In the genomic region with DNA sequence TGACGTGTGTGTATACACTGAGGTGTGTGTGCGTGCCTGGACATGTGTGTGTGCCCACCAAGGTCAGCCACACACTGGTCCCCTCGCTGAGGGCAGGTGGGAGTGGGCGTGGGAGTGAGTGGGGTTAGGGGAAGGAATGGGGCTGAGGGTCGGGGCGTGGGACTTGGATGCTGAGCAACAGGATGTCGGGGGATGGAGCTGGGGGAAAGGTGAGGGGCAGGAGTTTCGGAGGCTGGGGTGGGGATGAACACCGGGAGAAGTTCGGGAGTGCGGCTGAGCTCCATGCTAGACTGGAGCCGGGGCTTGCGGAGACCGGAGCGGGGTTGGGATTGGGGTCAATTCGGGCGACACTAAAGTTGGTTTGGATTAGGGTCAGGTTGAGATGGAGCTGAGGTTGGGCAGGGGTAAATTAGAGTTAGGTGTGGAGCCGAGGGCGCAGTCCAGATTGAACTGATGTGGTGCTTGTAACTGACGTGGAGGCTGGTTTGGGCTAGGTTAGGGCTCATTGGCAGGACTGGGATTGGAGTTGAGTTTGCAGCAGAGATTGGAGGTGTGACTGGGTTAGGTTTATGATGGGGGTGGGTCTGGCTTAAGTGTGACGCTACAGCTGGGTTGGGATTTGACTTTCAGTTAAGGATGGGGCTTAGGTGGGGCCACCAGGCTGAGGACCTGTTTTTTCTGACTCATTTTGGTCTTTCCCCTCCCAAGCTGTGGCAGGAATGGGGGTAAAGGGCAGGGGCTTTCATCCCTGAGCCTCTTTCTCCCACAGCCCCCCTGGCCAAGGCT, we compare ENCODE assay signal across 1 cellular context.
TF ChIP-seq lines count a peak whose summit lies in the region.

No MANE protein-coding gene starts in this region.

TF ChIP-seq in HEK293, 187 proteins besides CTCF, POLR2A, EP300 and RAD21 (continued from another document):
- TF ChIP-seq TSHZ1 (tag by site-specific recombination; IDR thresholded peaks at IDR 0.05; ENCODE audit: borderline replicate concordance) (no peak), ZNF48 (tag by site-specific recombination; IDR thresholded peaks at IDR 0.05) (no peak), PRDM4 (tag by site-specific recombination; IDR thresholded peaks at IDR 0.05) (no peak), ZFHX2 (tag by site-specific recombination; conservative IDR thresholded peaks at IDR 0.05) (peak; percentile 94), ZNF155 (tag by site-specific recombination; IDR thresholded peaks at IDR 0.05) (no peak), SCRT1 (tag by site-specific recombination; IDR thresholded peaks at IDR 0.05; ENCODE audit: borderline replicate concordance) (0 out of 2 replicates have a peak, but pooled peaks have one; percentile 9), ZBTB48 (tag by site-specific recombination; IDR thresholded peaks at IDR 0.05) (no peak), SP2 (tag by site-specific recombination; IDR thresholded peaks at IDR 0.05) (peak; percentile 33), ZNF416 (tag by site-specific recombination; IDR thresholded peaks at IDR 0.05) (0 out of 2 replicates have a peak, but pooled peaks have one; percentile 26), ZNF132 (tag by site-specific recombination; IDR thresholded peaks at IDR 0.05; ENCODE audit: borderline replicate concordance) (no peak), EGR2 (tag by site-specific recombination; IDR thresholded peaks at IDR 0.05; ENCODE audit: low read depth) (peak; percentile 94), ZBTB17 (tag by site-specific recombination; IDR thresholded peaks at IDR 0.05) (peak; percentile 20; the same call in 1 of the 2 replicates), ZNF239 (tag by site-specific recombination; IDR thresholded peaks at IDR 0.05) (no peak), GLIS2 (tag by site-specific recombination; IDR thresholded peaks at IDR 0.05) (no peak), ZNF529 (tag by site-specific recombination; IDR thresholded peaks at IDR 0.05; ENCODE audit: insufficient replicate concordance) (no peak), KLF1 (tag by site-specific recombination; IDR thresholded peaks at IDR 0.05) (peak; percentile 80), ZSCAN4 (tag by site-specific recombination; IDR thresholded peaks at IDR 0.05) (0 out of 2 replicates have a peak, but pooled peaks have one; percentile 48), KLF16 (tag by site-specific recombination; IDR thresholded peaks at IDR 0.05) (no peak), SCRT2 (tag by site-specific recombination; IDR thresholded peaks at IDR 0.05) (peak; percentile 77), PBX3 (CRISPR knock-in tag; IDR thresholded peaks at IDR 0.05) (no peak)
- TF ChIP-seq, protein P1, sequence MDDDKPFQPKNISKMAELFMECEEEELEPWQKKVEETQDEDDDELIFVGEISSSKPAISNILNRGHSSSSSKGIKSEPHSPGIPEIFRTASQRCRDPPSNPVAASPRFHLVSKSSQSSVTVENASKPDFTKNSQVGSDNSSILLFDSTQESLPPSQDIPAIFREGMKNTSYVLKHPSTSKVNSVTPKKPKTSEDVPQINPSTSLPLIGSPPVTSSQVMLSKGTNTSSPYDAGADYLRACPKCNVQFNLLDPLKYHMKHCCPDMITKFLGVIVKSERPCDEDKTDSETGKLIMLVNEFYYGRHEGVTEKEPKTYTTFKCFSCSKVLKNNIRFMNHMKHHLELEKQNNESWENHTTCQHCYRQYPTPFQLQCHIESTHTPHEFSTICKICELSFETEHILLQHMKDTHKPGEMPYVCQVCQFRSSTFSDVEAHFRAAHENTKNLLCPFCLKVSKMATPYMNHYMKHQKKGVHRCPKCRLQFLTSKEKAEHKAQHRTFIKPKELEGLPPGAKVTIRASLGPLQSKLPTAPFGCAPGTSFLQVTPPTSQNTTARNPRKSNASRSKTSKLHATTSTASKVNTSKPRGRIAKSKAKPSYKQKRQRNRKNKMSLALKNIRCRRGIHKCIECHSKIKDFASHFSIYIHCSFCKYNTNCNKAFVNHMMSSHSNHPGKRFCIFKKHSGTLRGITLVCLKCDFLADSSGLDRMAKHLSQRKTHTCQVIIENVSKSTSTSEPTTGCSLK (tag by site-specific recombination; IDR thresholded peaks at IDR 0.05) = no peak
- TF ChIP-seq, protein P2, sequence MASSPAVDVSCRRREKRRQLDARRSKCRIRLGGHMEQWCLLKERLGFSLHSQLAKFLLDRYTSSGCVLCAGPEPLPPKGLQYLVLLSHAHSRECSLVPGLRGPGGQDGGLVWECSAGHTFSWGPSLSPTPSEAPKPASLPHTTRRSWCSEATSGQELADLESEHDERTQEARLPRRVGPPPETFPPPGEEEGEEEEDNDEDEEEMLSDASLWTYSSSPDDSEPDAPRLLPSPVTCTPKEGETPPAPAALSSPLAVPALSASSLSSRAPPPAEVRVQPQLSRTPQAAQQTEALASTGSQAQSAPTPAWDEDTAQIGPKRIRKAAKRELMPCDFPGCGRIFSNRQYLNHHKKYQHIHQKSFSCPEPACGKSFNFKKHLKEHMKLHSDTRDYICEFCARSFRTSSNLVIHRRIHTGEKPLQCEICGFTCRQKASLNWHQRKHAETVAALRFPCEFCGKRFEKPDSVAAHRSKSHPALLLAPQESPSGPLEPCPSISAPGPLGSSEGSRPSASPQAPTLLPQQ (tag by site-specific recombination; IDR thresholded peaks at IDR 0.05) = peak; percentile 22; the same call in 1 of the 2 replicates
- TF ChIP-seq, protein P3, sequence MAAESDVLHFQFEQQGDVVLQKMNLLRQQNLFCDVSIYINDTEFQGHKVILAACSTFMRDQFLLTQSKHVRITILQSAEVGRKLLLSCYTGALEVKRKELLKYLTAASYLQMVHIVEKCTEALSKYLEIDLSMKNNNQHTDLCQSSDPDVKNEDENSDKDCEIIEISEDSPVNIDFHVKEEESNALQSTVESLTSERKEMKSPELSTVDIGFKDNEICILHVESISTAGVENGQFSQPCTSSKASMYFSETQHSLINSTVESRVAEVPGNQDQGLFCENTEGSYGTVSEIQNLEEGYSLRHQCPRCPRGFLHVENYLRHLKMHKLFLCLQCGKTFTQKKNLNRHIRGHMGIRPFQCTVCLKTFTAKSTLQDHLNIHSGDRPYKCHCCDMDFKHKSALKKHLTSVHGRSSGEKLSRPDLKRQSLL (tag by site-specific recombination; IDR thresholded peaks at IDR 0.05) = peak; percentile 26; the same call in 1 of the 2 replicates
